14 cellular contexts compared by ENCODE assay signal in the genomic region with DNA sequence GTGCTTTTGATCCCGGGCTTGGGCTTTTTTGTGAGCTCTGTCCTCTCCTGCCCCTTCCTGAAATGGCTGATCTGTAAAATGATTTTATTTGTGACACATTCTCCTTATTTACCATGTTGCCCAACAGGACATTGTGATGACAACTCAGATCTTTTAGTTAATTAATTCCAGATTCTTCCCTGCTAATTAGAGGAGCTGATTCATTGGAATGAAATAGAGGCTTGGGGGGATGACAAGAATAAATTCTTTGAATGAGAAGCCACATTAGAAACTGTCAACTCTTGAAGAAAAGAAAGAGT. TPM values are rescaled to one million over a fixed set of nuclear protein-coding genes. Genes with fewer than 3 reads are reported as not detected.
DNase-seq lines count a peak whose midpoint lies in the region; ATAC-seq, FAIRE-seq and TF ChIP-seq lines count a peak whose summit lies in the region.
"Had no signal": no experiment of that assay in that cellular context is flagged by ENCODE, and none has a peak within 500 bp of the region (broad histone marks: within the 10 kb centered on the region; RNA-seq: fewer than 3 reads in every experiment).

No MANE protein-coding gene starts in this region.

- no peak overlapping the region for H3K9ac ChIP-seq in HUES48 (ENCODE audit: low read depth, low read length)
- H3K9ac ChIP-seq in adipocyte (ENCODE audit: low read length) = no peak overlapping the region
- H3K9ac ChIP-seq: BLaER1 treated with 17β-estradiol and CSF1 and Interleukin-3, amounts not matched to agents 10 nM and 100 nM; SK-N-SH had no signal

- TF ChIP-seq POLR2A in gastrocnemius medialis (IDR thresholded peaks at IDR 0.05) = no peak

- H3K4me3 ChIP-seq in HUES48 (ENCODE audit: low read depth, low read length) (peak overlapping the region; percentile 9; the same call in 1 of the 2 replicates), adipocyte (ENCODE audit: low read length) (no peak overlapping the region), fibroblast of villous mesenchyme (ENCODE audit: low read depth, low read length) (no peak overlapping the region), gastrocnemius medialis (no peak overlapping the region)
- H3K4me3 ChIP-seq: BLaER1 treated with 17β-estradiol and CSF1 and Interleukin-3, amounts not matched to agents 10 nM and 100 nM had no signal

- no peak overlapping the region for H3K4me3 Mint-ChIP-seq in stimulated activated naive B cell treated with anti-CD40 and anti-IgM and Interleukin-4, amounts not matched to agents 10 μg/mL and 1 μg/mL and 100 μg/mL, for 72 hours

- peaks cover 20% of the 10 kb centered on the region for H3K4me1 ChIP-seq in HUES48 (ENCODE audit: control insufficient read depth, insufficient read depth, low read length)
- peaks cover 3% of the 10 kb centered on the region for H3K4me1 ChIP-seq in adipocyte (ENCODE audit: control insufficient read depth, insufficient read depth, low read length)
- peaks cover 0 to 3% of the 10 kb centered on the region in 2 donors for H3K4me1 ChIP-seq in gastrocnemius medialis

- no peak for FAIRE-seq in HTR-8/SVneo (lab: Jason Lieb, UNC)

- H3K4me1 Mint-ChIP-seq in stimulated activated naive B cell treated with anti-CD40 and anti-IgM and Interleukin-4, amounts not matched to agents 10 μg/mL and 1 μg/mL and 100 μg/mL, for 72 hours = peaks cover 11 to 21% of the 10 kb centered on the region in 2 donors

- H3K9me3 ChIP-seq in HUES48 (ENCODE audit: control insufficient read depth, insufficient read depth, low read length) = no peaks in the 10 kb centered on the region
- H3K9me3 ChIP-seq in adipocyte (ENCODE audit: control insufficient read depth, low read length) = no peaks in the 10 kb centered on the region
- H3K9me3 ChIP-seq in gastrocnemius medialis = no peaks in the 10 kb centered on the region
- H3K9me3 ChIP-seq: BLaER1 treated with 17β-estradiol and CSF1 and Interleukin-3, amounts not matched to agents 10 nM and 100 nM; SK-N-SH had no signal

- ATAC-seq in stimulated activated naive B cell treated with anti-CD40 and anti-IgM and Interleukin-4, amounts not matched to agents 10 μg/mL and 1 μg/mL and 100 μg/mL, for 72 hours (replicated peaks) = no peak
- no peak for ATAC-seq in gastrocnemius medialis

- no peaks in the 10 kb centered on the region; the same call in 1 of the 2 replicates for H3K27me3 ChIP-seq in HUES48 (ENCODE audit: control insufficient read depth, insufficient read depth, low read length)
- H3K27me3 ChIP-seq in adipocyte (replicated peaks; ENCODE audit: control insufficient read depth, insufficient read depth, low read length) = peaks cover 19% of the 10 kb centered on the region
- H3K27me3 ChIP-seq in gastrocnemius medialis = no peaks in the 10 kb centered on the region
- H3K27me3 ChIP-seq: BLaER1 treated with 17β-estradiol and CSF1 and Interleukin-3, amounts not matched to agents 10 nM and 100 nM had no signal

- no peaks in the 10 kb centered on the region for H3K36me3 ChIP-seq in HUES48 (ENCODE audit: control insufficient read depth, insufficient read depth, low read length)
- H3K36me3 ChIP-seq in adipocyte (ENCODE audit: control insufficient read depth, insufficient read depth, low read length, severe bottlenecking) = no peaks in the 10 kb centered on the region
- H3K36me3 ChIP-seq in gastrocnemius medialis = no peaks in the 10 kb centered on the region
- H3K36me3 ChIP-seq: BLaER1 treated with 17β-estradiol and CSF1 and Interleukin-3, amounts not matched to agents 10 nM and 100 nM had no signal

- H3K9me3 Mint-ChIP-seq in stimulated activated naive B cell treated with anti-CD40 and anti-IgM and Interleukin-4, amounts not matched to agents 10 μg/mL and 1 μg/mL and 100 μg/mL, for 72 hours = no peaks in the 10 kb centered on the region

- peaks cover 7 to 21% of the 10 kb centered on the region in 2 donors for H3K27me3 Mint-ChIP-seq in stimulated activated naive B cell treated with anti-CD40 and anti-IgM and Interleukin-4, amounts not matched to agents 10 μg/mL and 1 μg/mL and 100 μg/mL, for 72 hours

- H3K27ac ChIP-seq in HUES48 (ENCODE audit: low read depth, low read length) = peak overlapping the region; percentile 78
- H3K27ac ChIP-seq in gastrocnemius medialis = no peak overlapping the region
- H3K27ac ChIP-seq: BLaER1 treated with 17β-estradiol and CSF1 and Interleukin-3, amounts not matched to agents 10 nM and 100 nM; HL-60 had no signal

- no peaks in the 10 kb centered on the region for H3K36me3 Mint-ChIP-seq in stimulated activated naive B cell treated with anti-CD40 and anti-IgM and Interleukin-4, amounts not matched to agents 10 μg/mL and 1 μg/mL and 100 μg/mL, for 72 hours

- in situ Hi-C loops in gastrocnemius medialis (cut with MboI; ENCODE audit: low sequenced_read_pairs in 4 of 4) = loop anchor here (5.0 to 10.0 kb wide), 3 partner anchors 118 to 261 kb away; no protein-coding TSS in a partner anchor

- TF ChIP-seq CTCF in fibroblast of villous mesenchyme (IDR thresholded peaks at IDR 0.05; ENCODE audit: insufficient read depth, low read depth, low read length) = no peak
- no peak for TF ChIP-seq CTCF in gastrocnemius medialis (IDR thresholded peaks at IDR 0.05 in 4 of 5, conservative IDR thresholded peaks at IDR 0.05 in 1 of 5)

- DNase-seq in adipocyte (ENCODE audit: low read depth) (peak; percentile 18), fibroblast of villous mesenchyme (ENCODE audit: low read depth) (peak; percentile 5), renal cortical epithelial cell (ENCODE audit: low read depth) (peak; percentile 85), HTR-8/SVneo (ENCODE audit: insufficient read length, low spot score) (no peak), NCI-H187 treated with DMSO at 0.1 percent for 48 hours (lab: John Stamatoyannopoulos, UW) (no peak), gastrocnemius medialis (no peak)
- DNase-seq in stimulated activated naive B cell treated with anti-CD40 and anti-IgM and Interleukin-4, amounts not matched to agents 10 μg/mL and 1 μg/mL and 100 μg/mL, for 72 hours = no peak
- DNase-seq: NCI-H2171 had no signal

- H3K27ac Mint-ChIP-seq in stimulated activated naive B cell treated with anti-CD40 and anti-IgM and Interleukin-4, amounts not matched to agents 10 μg/mL and 1 μg/mL and 100 μg/mL, for 72 hours = no peak overlapping the region

- intact Hi-C loops in gastrocnemius medialis (cut with DNase I; ENCODE audit: low total_unique reads) = no loop called here

RNA-seq across cellular contexts. Expression of gene GABRR1, which starts 26.1 kb away (rescaled TPM):
- not detected in 2 replicates for total RNA-seq in fibroblast of villous mesenchyme
- total RNA-seq in renal cortical epithelial cell = not detected in 2 replicates
- total RNA-seq in gastrocnemius medialis = under 1 TPM in 2 of 4 donors, not detected in 2; 0.20 to 0.25 TPM
- total RNA-seq: Daoy; T-helper 1 cell treated with Interleukin-12 subunit alpha and Interleukin-12 subunit beta and Interleukin-4 antibody, amounts not matched to agents 30 ng/mL and 1 ng/mL, for 36 hours had no signal

Comparison
In these comparisons a context has a peak if more than half of its experiments do, and no peak if none do; other contexts are left out.
1. DNase-seq: peak in adipocyte (single experiment), fibroblast of villous mesenchyme (single experiment) and renal cortical epithelial cell (single experiment); none in HTR-8/SVneo (single experiment), NCI-H187 treated with DMSO at 0.1 percent for 48 hours (single experiment), stimulated activated naive B cell treated with anti-CD40 and anti-IgM and Interleukin-4, amounts not matched to agents 10 μg/mL and 1 μg/mL and 100 μg/mL, for 72 hours (single experiment) and gastrocnemius medialis (0 of 2).